ENCODE assay signal across 16 cellular contexts in genomic region chr3:195080125-195080524, GRCh38.
DNase-seq lines count a peak whose midpoint lies in the region; ATAC-seq and TF ChIP-seq lines count a peak whose summit lies in the region.
"Had no signal": no experiment of that assay in that cellular context is flagged by ENCODE, and none has a peak within 500 bp of the region (broad histone marks: within the 10 kb centered on the region; RNA-seq: fewer than 3 reads in every experiment).

No MANE protein-coding gene starts in this region.

- no peaks in the 10 kb centered on the region for H3K27me3 ChIP-seq in CD8-positive, alpha-beta T cell (ENCODE audit: insufficient read depth, low read length)

- intact Hi-C loops in CD8-positive, alpha-beta T cell (cut with DNase I, micrococcal nuclease) = no loop called here

- H3K27me3 Mint-ChIP-seq in neural crest cell (ENCODE audit: low read depth) = no peaks in the 10 kb centered on the region
- H3K27me3 Mint-ChIP-seq in CD8-positive, alpha-beta T cell (ENCODE audit: low read depth) = no peaks in the 10 kb centered on the region
- H3K27me3 Mint-ChIP-seq: effector memory CD8-positive, alpha-beta T cell had no signal

- peak overlapping the region; percentile 6 for H3K27ac Mint-ChIP-seq in neural crest cell (ENCODE audit: unreplicated experiment)
- no peak overlapping the region for H3K27ac Mint-ChIP-seq in CD8-positive, alpha-beta T cell

- CTCF ChIA-PET in CD8-positive, alpha-beta T cell (lab: Charles Lee) = interaction anchor here (2.1 kb wide), 1 partner anchor 26 kb away, joined by 7 read pairs; no protein-coding TSS in a partner anchor

- no peak overlapping the region for H3K4me3 ChIP-seq in Jurkat, Clone E6-1 (ENCODE audit: low read length)
- H3K4me3 ChIP-seq in CD8-positive, alpha-beta T cell (ENCODE audit: low read depth, low read length) = no peak overlapping the region

- H3K4me1 Mint-ChIP-seq in neural crest cell = peaks cover 28% of the 10 kb centered on the region
- peaks cover 6% of the 10 kb centered on the region for H3K4me1 Mint-ChIP-seq in CD8-positive, alpha-beta T cell (ENCODE audit: low read depth)

- ATAC-seq in CD8-positive, alpha-beta T cell = no peak
- ATAC-seq: activated T-cell treated with anti-CD3 and anti-CD28 coated beads, Interleukin-2, amount 50 U/mL, for 4 hours; effector memory CD8-positive, alpha-beta T cell had no signal

- no peaks in the 10 kb centered on the region for H3K4me1 ChIP-seq in CD8-positive, alpha-beta T cell (ENCODE audit: insufficient read depth, low read length)

- DNase-seq in COLO668 (lab: John Stamatoyannopoulos, UW; ENCODE audit: unreplicated experiment) (peak; percentile 21), dermis blood vessel endothelial cell (peak; percentile 67), neural crest cell (ENCODE audit: low read depth, low spot score) (no peak), cerebellum (ENCODE audit: low spot score) (no peak), hippocampal formation (lab: John Stamatoyannopoulos, UW) (no peak)
- peak; percentile 65 for DNase-seq in Jurkat, Clone E6-1 (ENCODE audit: low read depth, low spot score)
- DNase-seq in CD8-positive, alpha-beta T cell = no peak
- no peak for DNase-seq in activated CD4-positive, alpha-beta T cell treated with anti-CD3 and anti-CD28 coated beads for 1 hour
- DNase-seq: activated CD4-positive, CD25-positive, alpha-beta regulatory T cell treated with anti-CD3 and anti-CD28 coated beads, Interleukin-2, amount 50 U/mL, for 72 hours; activated T-cell treated with anti-CD3 and anti-CD28 coated beads, Interleukin-2, amount 50 U/mL, for 4 hours; AML-193; anterior cingulate cortex; effector memory CD8-positive, alpha-beta T cell; NCI-H526; stimulated activated naive CD4-positive, alpha-beta T cell treated with Interleukin-2 at 50 U/mL for 16 hours had no signal

- no peaks in the 10 kb centered on the region for H3K36me3 ChIP-seq in CD8-positive, alpha-beta T cell (ENCODE audit: insufficient read depth, low read length)

- H3K9me3 ChIP-seq in CD8-positive, alpha-beta T cell (ENCODE audit: low read length) = no peaks in the 10 kb centered on the region

- no peaks in the 10 kb centered on the region for H3K9me3 Mint-ChIP-seq in neural crest cell
- no peaks in the 10 kb centered on the region for H3K9me3 Mint-ChIP-seq in CD8-positive, alpha-beta T cell
- H3K9me3 Mint-ChIP-seq: activated T-cell treated with anti-CD3 and anti-CD28 coated beads, Interleukin-2, amount 50 U/mL, for 4 hours; effector memory CD8-positive, alpha-beta T cell had no signal

- no peaks in the 10 kb centered on the region for H3K36me3 Mint-ChIP-seq in neural crest cell (ENCODE audit: low read depth)
- no peaks in the 10 kb centered on the region for H3K36me3 Mint-ChIP-seq in CD8-positive, alpha-beta T cell

- TF ChIP-seq CTCF in neural crest cell (conservative IDR thresholded peaks at IDR 0.05) = no peak
- no peak for TF ChIP-seq CTCF in CD8-positive, alpha-beta T cell (IDR thresholded peaks at IDR 0.05)

- no peak overlapping the region for H3K27ac ChIP-seq in CD8-positive, alpha-beta T cell (ENCODE audit: low read depth, low read length)
- H3K27ac ChIP-seq: HL-60 had no signal

- POLR2A ChIA-PET in CD8-positive, alpha-beta T cell (lab: Charles Lee) = no interaction called here

- no peak overlapping the region for H3K4me3 Mint-ChIP-seq in neural crest cell
- no peak overlapping the region for H3K4me3 Mint-ChIP-seq in CD8-positive, alpha-beta T cell
- H3K4me3 Mint-ChIP-seq: activated T-cell treated with anti-CD3 and anti-CD28 coated beads, Interleukin-2, amount 50 U/mL, for 4 hours; effector memory CD8-positive, alpha-beta T cell had no signal

Comparison
In these comparisons a context has a peak if more than half of its experiments do, and no peak if none do; other contexts are left out.
1. DNase-seq: peak in COLO668 (single experiment), Jurkat, Clone E6-1 (single experiment) and dermis blood vessel endothelial cell (single experiment); none in neural crest cell (single experiment), CD8-positive, alpha-beta T cell (0 of 7), cerebellum (single experiment), activated CD4-positive, alpha-beta T cell treated with anti-CD3 and anti-CD28 coated beads for 1 hour (single experiment) and hippocampal formation (0 of 2).